11 cellular contexts compared by ENCODE assay signal in the genomic region with DNA sequence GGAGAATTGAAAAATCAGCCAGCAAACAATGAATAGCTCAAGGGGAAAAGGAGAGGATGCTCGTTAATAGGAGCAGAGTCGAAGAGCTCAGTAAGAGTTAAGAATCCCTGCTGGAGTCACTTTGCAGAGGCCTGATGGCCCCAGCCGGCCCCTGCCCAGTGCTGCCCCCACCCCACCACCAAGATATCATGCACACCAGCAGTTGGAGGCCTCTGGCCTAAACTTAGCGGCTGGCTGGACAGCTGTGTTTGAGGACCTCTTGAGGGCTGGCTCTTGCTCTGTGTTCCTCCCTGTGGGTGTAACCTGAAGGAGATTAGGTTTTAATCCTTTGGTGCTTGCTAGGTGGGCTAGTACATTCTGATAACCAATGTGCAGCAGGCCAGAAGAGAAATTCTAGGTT.
A peak's percentile ranks its signal among the peaks of the same experiment; 100 is the strongest.
DNase-seq lines count a peak whose midpoint lies in the region; ATAC-seq, FAIRE-seq and TF ChIP-seq lines count a peak whose summit lies in the region.
"Had no signal": no experiment of that assay in that cellular context is flagged by ENCODE, and none has a peak within 500 bp of the region (broad histone marks: within the 10 kb centered on the region; RNA-seq: fewer than 3 reads in every experiment).

No MANE protein-coding gene starts in this region.

- H3K36me3 Mint-ChIP-seq in chondrocyte (ENCODE audit: low read depth), result no peaks in the 10 kb centered on the region
- peaks cover 45% of the 10 kb centered on the region for H3K36me3 Mint-ChIP-seq in activated T-helper 1 cell treated with anti-CD3 and anti-CD28 coated beads, Interleukin-12 subunit alpha, Interleukin-12 subunit beta, Interleukin-2, Interleukin-4 antibody, amounts not matched to agents 30 ng/mL and 10 ng/mL and 1 ng/mL, durations not matched to agents 14 hours and 24 hours and 36 hours (ENCODE audit: low read depth)

- H3K4me1 ChIP-seq in mesenchymal stem cell (ENCODE audit: control insufficient read depth, insufficient read depth, low read depth, low read length) (peaks cover 3% of the 10 kb centered on the region), testis (peaks cover 15% of the 10 kb centered on the region)
- H3K4me1 ChIP-seq: prostate gland had no signal

- H3K4me3 ChIP-seq in mesenchymal stem cell (ENCODE audit: insufficient read depth in 1 of 2, low read depth in 1 of 2, low read length in 2 of 2) (no peak overlapping the region), testis (no peak overlapping the region)
- H3K4me3 ChIP-seq: prostate gland had no signal

- no peaks in the 10 kb centered on the region for H3K9me3 ChIP-seq in mesenchymal stem cell (ENCODE audit: control insufficient read depth, low read length)
- no peaks in the 10 kb centered on the region for H3K9me3 ChIP-seq in testis
- H3K9me3 ChIP-seq: prostate gland had no signal

- H3K4me3 Mint-ChIP-seq in chondrocyte (ENCODE audit: unreplicated experiment), result no peak overlapping the region
- H3K4me3 Mint-ChIP-seq in activated T-helper 1 cell treated with anti-CD3 and anti-CD28 coated beads, Interleukin-12 subunit alpha, Interleukin-12 subunit beta, Interleukin-2, Interleukin-4 antibody, amounts not matched to agents 30 ng/mL and 10 ng/mL and 1 ng/mL, durations not matched to agents 14 hours and 24 hours and 36 hours, result no peak overlapping the region

- H3K27ac ChIP-seq in mesenchymal stem cell (ENCODE audit: low read length, poor library complexity, severe bottlenecking), result no peak overlapping the region
- peak overlapping the region; percentile 53 to 57 for H3K27ac ChIP-seq in testis

- H3K36me3 ChIP-seq in mesenchymal stem cell (ENCODE audit: control insufficient read depth in 1 of 2, insufficient read depth in 2 of 2, low read depth in 1 of 2, low read length in 2 of 2) (peaks cover 0 to 20% of the 10 kb centered on the region in 2 experiments), testis (ENCODE audit: low read depth, missing control alignments) (no peaks in the 10 kb centered on the region)
- H3K36me3 ChIP-seq: prostate gland had no signal

- H2BK120ac ChIP-seq in mesenchymal stem cell (ENCODE audit: low read depth, low read length), result no peak overlapping the region

- no peak overlapping the region for H2BK5ac ChIP-seq in mesenchymal stem cell (ENCODE audit: low read depth, low read length, poor library complexity, severe bottlenecking)

- no peak overlapping the region for H2AFZ ChIP-seq in mesenchymal stem cell (ENCODE audit: low read depth, low read length)

- no peak overlapping the region for H2BK15ac ChIP-seq in mesenchymal stem cell (ENCODE audit: low read depth, poor library complexity, severe bottlenecking)

- intact Hi-C loops in testis (cut with DNase I; ENCODE audit: low total_unique reads), result no loop called here
- intact Hi-C loops in activated T-helper 1 cell treated with anti-CD3 and anti-CD28 coated beads, Interleukin-12 subunit alpha, Interleukin-12 subunit beta, Interleukin-2, Interleukin-4 antibody, amounts not matched to agents 30 ng/mL and 10 ng/mL and 1 ng/mL, durations not matched to agents 14 hours and 24 hours and 36 hours (cut with micrococcal nuclease), result no loop called here

- H2BK12ac ChIP-seq in mesenchymal stem cell (ENCODE audit: low read length in 2 of 2), result peak overlapping the region; percentile 49 to 85

- no peak overlapping the region for H4K8ac ChIP-seq in mesenchymal stem cell (ENCODE audit: low read length)

- TF ChIP-seq CTCF in chondrocyte (IDR thresholded peaks at IDR 0.05) (peak; percentile 7), testis (IDR thresholded peaks at IDR 0.05) (no peak)

- no peak overlapping the region for H3K23ac ChIP-seq in mesenchymal stem cell (ENCODE audit: low read length in 2 of 2)

- H3K14ac ChIP-seq in mesenchymal stem cell (ENCODE audit: low read length in 2 of 2), result no peak overlapping the region

- WGBS in mesenchymal stem cell, result 40% methylated on average over 4 of the region's 4 CpGs
- 29 to 50% methylated on average over 3 to 4 of the region's 4 CpGs for WGBS in testis, 2 donors

- FAIRE-seq in GM19239 (lab: Jason Lieb, UNC), result no peak

- H3K4me2 ChIP-seq in mesenchymal stem cell (ENCODE audit: low read length, poor library complexity, severe bottlenecking), result no peak overlapping the region

- DNase-seq in NCI-H524 (lab: John Stamatoyannopoulos, UW) (peak; percentile 27 to 80), chondrocyte (ENCODE audit: low spot score) (no peak), mesenchymal stem cell (peak; percentile 20), testis (no peak), GM19239 (ENCODE audit: insufficient read length, low spot score) (no peak)
- no peak for DNase-seq in activated T-helper 1 cell treated with anti-CD3 and anti-CD28 coated beads, Interleukin-12 subunit alpha, Interleukin-12 subunit beta, Interleukin-2, Interleukin-4 antibody, amounts not matched to agents 30 ng/mL and 10 ng/mL and 1 ng/mL, durations not matched to agents 14 hours and 24 hours and 36 hours (ENCODE audit: low spot score)
- no peak for DNase-seq in activated CD4-positive, alpha-beta T cell treated with anti-CD3 and anti-CD28 coated beads, Interleukin-2, amount 50 U/mL, for 4 hours
- DNase-seq: activated CD4-positive, CD25-positive, alpha-beta regulatory T cell; effector memory CD4-positive, alpha-beta T cell had no signal

- H3K4me1 Mint-ChIP-seq in chondrocyte (ENCODE audit: low read depth), result peaks cover 16% of the 10 kb centered on the region
- peaks cover 10% of the 10 kb centered on the region for H3K4me1 Mint-ChIP-seq in activated T-helper 1 cell treated with anti-CD3 and anti-CD28 coated beads, Interleukin-12 subunit alpha, Interleukin-12 subunit beta, Interleukin-2, Interleukin-4 antibody, amounts not matched to agents 30 ng/mL and 10 ng/mL and 1 ng/mL, durations not matched to agents 14 hours and 24 hours and 36 hours (ENCODE audit: low read depth)

- peaks cover 0 to 6% of the 10 kb centered on the region in 2 experiments for H3K27me3 ChIP-seq in mesenchymal stem cell (ENCODE audit: control insufficient read depth in 1 of 2, insufficient read depth in 1 of 2, low read length in 2 of 2)
- H3K27me3 ChIP-seq in testis, result no peaks in the 10 kb centered on the region

- no peak for TF ChIP-seq POLR2A in testis (IDR thresholded peaks at IDR 0.05)

- ATAC-seq in HG03280 (IDR thresholded peaks at IDR 0.05; ENCODE audit: unreplicated experiment), result no peak

- H4K91ac ChIP-seq in mesenchymal stem cell (ENCODE audit: low read length), result no peak overlapping the region

- peak overlapping the region; percentile 76 for H3K9ac ChIP-seq in mesenchymal stem cell (ENCODE audit: low read length)

- no peaks in the 10 kb centered on the region for H3K9me3 Mint-ChIP-seq in chondrocyte (ENCODE audit: low read depth)
- H3K9me3 Mint-ChIP-seq in activated T-helper 1 cell treated with anti-CD3 and anti-CD28 coated beads, Interleukin-12 subunit alpha, Interleukin-12 subunit beta, Interleukin-2, Interleukin-4 antibody, amounts not matched to agents 30 ng/mL and 10 ng/mL and 1 ng/mL, durations not matched to agents 14 hours and 24 hours and 36 hours, result no peaks in the 10 kb centered on the region

- no peak overlapping the region for H2AK5ac ChIP-seq in mesenchymal stem cell (ENCODE audit: low read length, severe bottlenecking)

- no peaks in the 10 kb centered on the region for H3K27me3 Mint-ChIP-seq in chondrocyte (ENCODE audit: low read depth)
- no peaks in the 10 kb centered on the region for H3K27me3 Mint-ChIP-seq in activated T-helper 1 cell treated with anti-CD3 and anti-CD28 coated beads, Interleukin-12 subunit alpha, Interleukin-12 subunit beta, Interleukin-2, Interleukin-4 antibody, amounts not matched to agents 30 ng/mL and 10 ng/mL and 1 ng/mL, durations not matched to agents 14 hours and 24 hours and 36 hours (ENCODE audit: insufficient read depth)

- H3K79me1 ChIP-seq in mesenchymal stem cell (replicated peaks; ENCODE audit: low read length, poor library complexity, severe bottlenecking), result no peaks in the 10 kb centered on the region

- H3K4ac ChIP-seq in mesenchymal stem cell (ENCODE audit: low read depth in 1 of 2, low read length in 2 of 2), result peak overlapping the region in 1 of 2 experiments; percentile 44

- H3K18ac ChIP-seq in mesenchymal stem cell (ENCODE audit: low read depth in 1 of 2, low read length in 2 of 2), result peak overlapping the region; percentile 34 to 66

- peak overlapping the region; percentile 76 for H3K27ac Mint-ChIP-seq in chondrocyte (ENCODE audit: unreplicated experiment)
- no peak overlapping the region for H3K27ac Mint-ChIP-seq in activated T-helper 1 cell treated with anti-CD3 and anti-CD28 coated beads, Interleukin-12 subunit alpha, Interleukin-12 subunit beta, Interleukin-2, Interleukin-4 antibody, amounts not matched to agents 30 ng/mL and 10 ng/mL and 1 ng/mL, durations not matched to agents 14 hours and 24 hours and 36 hours

Comparison
In these comparisons a context has a peak if more than half of its experiments do, and no peak if none do; other contexts are left out.
1. DNase-seq: peak in NCI-H524 (2 of 2) and mesenchymal stem cell (single experiment); none in chondrocyte (single experiment), testis (single experiment), activated T-helper 1 cell treated with anti-CD3 and anti-CD28 coated beads, Interleukin-12 subunit alpha, Interleukin-12 subunit beta, Interleukin-2, Interleukin-4 antibody, amounts not matched to agents 30 ng/mL and 10 ng/mL and 1 ng/mL, durations not matched to agents 14 hours and 24 hours and 36 hours (single experiment), activated CD4-positive, alpha-beta T cell treated with anti-CD3 and anti-CD28 coated beads, Interleukin-2, amount 50 U/mL, for 4 hours (0 of 2) and GM19239 (single experiment).